ENCODE assay signal across 8 cellular contexts in genomic region chr20:1390552-1391403, GRCh38. TPM values are rescaled to one million over a fixed set of nuclear protein-coding genes. Genes with fewer than 3 reads are reported as not detected.
DNase-seq lines count a peak whose midpoint lies in the region; ATAC-seq, FAIRE-seq and TF ChIP-seq lines count a peak whose summit lies in the region.

No MANE protein-coding gene starts in this region.

- TF ChIP-seq RAD21 in H1 (IDR thresholded peaks at IDR 0.05 in 1 of 2, conservative IDR thresholded peaks at IDR 0.05 in 1 of 2; ENCODE audit: low read depth in 2 of 2, low read length in 2 of 2), result no peak

- H3K23ac ChIP-seq in H1 (ENCODE audit: insufficient read length), result no peak overlapping the region

- H2AFZ ChIP-seq in DND-41 (ENCODE audit: low read depth, low read length) (no peak overlapping the region), H1 (ENCODE audit: low read length) (no peak overlapping the region)

- H3K56ac ChIP-seq in H1 (replicated peaks; ENCODE audit: insufficient read length, low read depth, low read length), result no peak overlapping the region

- H3K36me3 ChIP-seq in DND-41 (ENCODE audit: insufficient read depth, low read length), result peaks cover 32% of the 10 kb centered on the region
- H3K36me3 ChIP-seq in Peyer's patch, result no peaks in the 10 kb centered on the region
- H3K36me3 ChIP-seq in H1 (ENCODE audit: control insufficient read depth in 2 of 4, insufficient read depth in 4 of 4, low read length in 3 of 4), result no peaks in the 10 kb centered on the region

- H3K9me3 ChIP-seq in DND-41 (ENCODE audit: insufficient read depth, low read length, severe bottlenecking) (no peaks in the 10 kb centered on the region), Peyer's patch (no peaks in the 10 kb centered on the region), H1 (ENCODE audit: insufficient read depth in 2 of 2, low read depth in 1 of 2, low read length in 1 of 2) (no peaks in the 10 kb centered on the region)

- peaks cover 31% of the 10 kb centered on the region for H3K79me1 ChIP-seq in H1 (ENCODE audit: low read depth, low read length)

- no peak overlapping the region for H4K5ac ChIP-seq in H1 (ENCODE audit: insufficient read length, low read depth, low read length)

- no peak overlapping the region; the same call in 1 of the 2 replicates for H2BK15ac ChIP-seq in H1 (ENCODE audit: low read length)

- no peak for TF ChIP-seq CTCF in DND-41 (IDR thresholded peaks at IDR 0.05; ENCODE audit: borderline replicate concordance, extremely low read depth, low read length, poor library complexity, severe bottlenecking)
- no peak for TF ChIP-seq CTCF in Peyer's patch (IDR thresholded peaks at IDR 0.05)
- no peak for TF ChIP-seq CTCF in H1 (IDR thresholded peaks at IDR 0.05; ENCODE audit: control extremely low read depth in 1 of 3, insufficient read depth in 1 of 3, low read depth in 1 of 3, low read length in 3 of 3)
- TF ChIP-seq CTCF in osteocyte (IDR thresholded peaks at IDR 0.05), result no peak

- peaks cover 12% of the 10 kb centered on the region for H3K27me3 Mint-ChIP-seq in osteocyte (ENCODE audit: unreplicated experiment)

- H3K4me2 ChIP-seq in DND-41 (ENCODE audit: insufficient read depth, low read length), result peak overlapping the region; percentile 86
- H3K4me2 ChIP-seq in H1 (ENCODE audit: insufficient read depth in 1 of 2, low read depth in 2 of 2, low read length in 2 of 2), result peak overlapping the region; percentile 92 to 96

- 83% methylated on average over 16 of the region's 16 CpGs; no CpG with 5 or more reads in 1 of the 2 experiments for WGBS in H1 (ENCODE audit: extremely low coverage in 1 of 2, insufficient coverage in 1 of 2, insufficient read length in 1 of 2, insufficient replicate concordance in 2 of 2, low coverage in 1 of 2, low lambda C conversion rate in 2 of 2, missing lambda C conversion rate in 1 of 2), 2 experiments

- peaks cover 74% of the 10 kb centered on the region for H3K79me2 ChIP-seq in DND-41 (ENCODE audit: insufficient read depth, low read length)
- peaks cover 34 to 68% of the 10 kb centered on the region in 2 experiments for H3K79me2 ChIP-seq in H1 (ENCODE audit: control insufficient read depth in 1 of 2, insufficient read depth in 2 of 2, low read length in 2 of 2)

- no peak for FAIRE-seq in H1 (lab: Jason Lieb, UNC)

- H4K8ac ChIP-seq in H1 (ENCODE audit: extremely low read depth, insufficient read depth, low read length), result peak overlapping the region; percentile 53; the same call in 1 of the 2 replicates

- H2AK5ac ChIP-seq in H1 (ENCODE audit: low read depth, low read length), result 0 out of 2 replicates have a peak overlapping the region, but pooled peaks have one; percentile 32

- peak overlapping the region; percentile 57 for H3K27ac Mint-ChIP-seq in osteocyte (ENCODE audit: unreplicated experiment)

- H3K14ac ChIP-seq in H1 (ENCODE audit: insufficient read length), result no peak overlapping the region

- no peak for TF ChIP-seq EP300 in H1 (IDR thresholded peaks at IDR 0.05; ENCODE audit: borderline replicate concordance in 1 of 2, low read depth in 2 of 2, low read length in 2 of 2)

- H3K27ac ChIP-seq in DND-41 (ENCODE audit: low read length) (peak overlapping the region; percentile 78), Peyer's patch (peak overlapping the region in 3 of 4 donors; percentile 83 to 88 (median 86)), H1 (ENCODE audit: low read depth, low read length) (no peak overlapping the region; the same call in 1 of the 2 replicates)

- H2BK5ac ChIP-seq in H1 (ENCODE audit: low read depth, low read length), result no peak overlapping the region

- DNase-seq in DND-41 (no peak), Peyer's patch (no peak), H1 (ENCODE audit: low read depth in 1 of 2, low spot score in 2 of 2) (no peak), osteocyte (ENCODE audit: extremely low spot score, unreplicated experiment) (peak; percentile 62), NCI-H2196 treated with DMSO at 0.1 percent for 48 hours (lab: John Stamatoyannopoulos, UW; ENCODE audit: unreplicated experiment) (no peak), NCI-H187 (lab: John Stamatoyannopoulos, UW) (no peak)

- H2BK20ac ChIP-seq in H1 (ENCODE audit: low read length), result no peak overlapping the region

- H3K18ac ChIP-seq in H1 (ENCODE audit: extremely low read depth, low read length), result no peak overlapping the region

- no peak for TF ChIP-seq POLR2A in Peyer's patch (IDR thresholded peaks at IDR 0.05)
- no peak for TF ChIP-seq POLR2A in H1 (IDR thresholded peaks at IDR 0.05; ENCODE audit: control extremely low read depth in 1 of 2, low read depth in 2 of 2, low read length in 2 of 2)

- no peaks in the 10 kb centered on the region for H3K36me3 Mint-ChIP-seq in osteocyte (ENCODE audit: unreplicated experiment)

- no peak for ATAC-seq in DND-41 (ENCODE audit: insufficient read depth, low read depth)
- ATAC-seq in GM21619 (IDR thresholded peaks at IDR 0.05; ENCODE audit: unreplicated experiment), result no peak
- ATAC-seq in GM19455 (IDR thresholded peaks at IDR 0.05; ENCODE audit: unreplicated experiment), result no peak

- peak overlapping the region; percentile 80 for H3K9ac ChIP-seq in DND-41 (ENCODE audit: low read depth, low read length)
- peak overlapping the region in 1 of 4 experiments; percentile 22; a peak in 1 of 7 replicates for H3K9ac ChIP-seq in H1 (replicated peaks in 1 of 4; ENCODE audit: extremely low read depth in 1 of 4, low read depth in 3 of 4, low read length in 3 of 4)

- H2BK120ac ChIP-seq in H1 (replicated peaks; ENCODE audit: low read depth, low read length), result no peak overlapping the region

- peaks cover 59% of the 10 kb centered on the region for H3K4me1 ChIP-seq in DND-41 (ENCODE audit: insufficient read depth, low read length)
- H3K4me1 ChIP-seq in Peyer's patch, result peaks cover 0 to 48% (median 29%) of the 10 kb centered on the region in 4 donors
- peaks cover 10 to 31% (median 11%) of the 10 kb centered on the region in 4 experiments; a peak in 6 of 7 replicates for H3K4me1 ChIP-seq in H1 (replicated peaks in 1 of 4; ENCODE audit: control insufficient read depth in 3 of 4, insufficient read depth in 4 of 4, low read length in 3 of 4)

- H2BK12ac ChIP-seq in H1 (ENCODE audit: low read depth, low read length), result peak overlapping the region; percentile 12; the same call in 1 of the 2 replicates

- peaks cover 8% of the 10 kb centered on the region for H3K23me2 ChIP-seq in H1 (ENCODE audit: low read depth, low read length)

- H3K9me3 Mint-ChIP-seq in osteocyte (ENCODE audit: unreplicated experiment), result no peaks in the 10 kb centered on the region

- CTCF ChIA-PET in H1 (lab: Charles Lee; ENCODE audit: partially characterized antibody), result interaction anchor here (1.2 to 2.3 kb wide), 8 partner anchors 8 to 76 kb away, joined by 3 to 8 read pairs (median 4); partner anchors contain the start of gene NSFL1C

- POLR2A ChIA-PET in H1 (lab: Charles Lee; ENCODE audit: partially characterized antibody), result interaction anchor here (0.6 to 2.5 kb wide), 8 partner anchors 8 to 83 kb away, joined by 3 to 10 read pairs (median 5); partner anchors contain the start of gene NSFL1C

- H3K4me3 ChIP-seq in DND-41 (ENCODE audit: low read depth in 1 of 2, low read length in 2 of 2) (peak overlapping the region in 1 of 2 experiments; percentile 94; a peak in 2 of 4 replicates), Peyer's patch (peak overlapping the region in 3 of 4 donors; percentile 0 to 96 (median 23)), H1 (ENCODE audit: extremely low read depth in 1 of 4, insufficient read depth in 2 of 4, low read depth in 3 of 4, low read length in 4 of 4) (peak overlapping the region in 3 of 4 experiments; percentile 7 to 86 (median 74); a peak in 4 of 8 replicates)

- H3K4me1 Mint-ChIP-seq in osteocyte (ENCODE audit: unreplicated experiment), result peaks cover 51% of the 10 kb centered on the region

- H3K27me3 ChIP-seq in DND-41 (ENCODE audit: insufficient read depth, low read length, poor library complexity) (no peaks in the 10 kb centered on the region), Peyer's patch (no peaks in the 10 kb centered on the region), H1 (replicated peaks in 1 of 4; ENCODE audit: control insufficient read depth in 3 of 4, extremely low read depth in 1 of 4, insufficient read depth in 3 of 4, low read length in 3 of 4) (peaks cover 0 to 11% (median 7%) of the 10 kb centered on the region in 4 experiments; a peak in 5 of 7 replicates)

- no peak overlapping the region for H3K4ac ChIP-seq in H1 (replicated peaks; ENCODE audit: insufficient read length, low read depth, low read length)

- peaks cover 64% of the 10 kb centered on the region for H4K20me1 ChIP-seq in DND-41 (ENCODE audit: insufficient read depth, low read length)
- H4K20me1 ChIP-seq in H1 (replicated peaks in 1 of 2; ENCODE audit: control insufficient read depth in 1 of 2, insufficient read depth in 2 of 2, low read length in 2 of 2), result peaks cover 12 to 33% of the 10 kb centered on the region in 2 experiments

- no peak overlapping the region for H4K91ac ChIP-seq in H1 (replicated peaks; ENCODE audit: insufficient read length, low read length)

- peak overlapping the region; percentile 80 for H3K4me3 Mint-ChIP-seq in osteocyte (ENCODE audit: unreplicated experiment)

TF ChIP-seq in H1, 55 proteins besides CTCF, POLR2A, EP300 and RAD21:
- no peak for TF ChIP-seq SIRT6 (IDR thresholded peaks at IDR 0.05; ENCODE audit: low read length)
- TF ChIP-seq ATF3 (IDR thresholded peaks at IDR 0.05; ENCODE audit: insufficient read depth, low read depth, low read length), result no peak
- TF ChIP-seq CBX5 (IDR thresholded peaks at IDR 0.05; ENCODE audit: low read depth, low read length), result no peak
- TF ChIP-seq JUN (IDR thresholded peaks at IDR 0.05; ENCODE audit: low read depth, low read length), result no peak
- TF ChIP-seq EGR1 (IDR thresholded peaks at IDR 0.05; ENCODE audit: borderline replicate concordance, low read depth, low read length), result no peak
- TF ChIP-seq JUND (IDR thresholded peaks at IDR 0.05; ENCODE audit: low read length), result no peak
- no peak for TF ChIP-seq RNF2 (IDR thresholded peaks at IDR 0.05; ENCODE audit: borderline replicate concordance, low read depth, low read length, missing control alignments, poor library complexity, severe bottlenecking)

RNA-seq across cellular contexts. Expression of gene FKBP1A, which starts 2.1 kb away (rescaled TPM):
- total RNA-seq in Peyer's patch (100 to 1,000 TPM in 2 of 4 donors, 10 to 100 TPM in 2; 76.9 to 165 (median 98.5) TPM), osteocyte (180 and 187 TPM in 2 replicates)
- 243 and 250 TPM in 2 replicates for total RNA-seq in H1 (2021; fragmentation: NEBNext Ultra II Directional; extraction: Animal tissue kit (Norgen Biotek cat#: 25700))
- 583 and 685 TPM in 2 replicates for polyA plus RNA-seq in H1 (2011; rRNA removed)
- polyA plus RNA-seq in H1 (2011; cell fraction: cytosol; rRNA removed), result 454 TPM
- polyA plus RNA-seq in H1 (2011; cell fraction: nucleus; rRNA removed), result 218 TPM
- 324 to 404 TPM (median 351 TPM) in 4 replicates for polyA plus RNA-seq in H1 (2012, experiment 1 of 2)
- polyA plus RNA-seq in H1 (2012, experiment 2 of 2), result 485 TPM
- polyA plus RNA-seq in H1 (2013, experiment 1 of 2), result 192 TPM
- 207 TPM for polyA plus RNA-seq in H1 (2013, experiment 2 of 2)
- polyA minus RNA-seq in H1 (2011; rRNA and poly(A)+ RNA removed), result 384 and 553 TPM in 2 replicates
- 108 TPM for polyA minus RNA-seq in H1 (2011; cell fraction: cytosol; rRNA and poly(A)+ RNA removed)
- 113 TPM for polyA minus RNA-seq in H1 (2011; cell fraction: nucleus; rRNA and poly(A)+ RNA removed)
